ENCODE assay signal across 8 cellular contexts in the genomic region with DNA sequence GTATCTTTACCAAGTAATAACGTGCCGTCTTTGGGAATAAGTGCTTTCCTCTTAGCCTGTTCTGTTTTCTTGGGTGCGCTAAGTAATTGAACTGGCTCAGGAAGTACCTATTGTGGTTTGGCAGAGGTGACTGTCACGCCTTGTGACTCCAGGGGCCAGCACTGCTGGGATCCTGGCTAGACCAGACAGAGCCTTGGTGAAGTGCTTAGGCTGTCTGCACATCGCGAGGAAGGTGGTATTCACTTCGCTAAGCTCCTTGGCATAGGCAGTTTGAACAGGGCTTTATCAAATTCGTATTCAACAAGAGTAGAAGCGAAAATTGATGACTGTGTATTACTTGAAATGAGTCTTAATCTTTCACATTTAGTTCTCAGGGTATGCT. TPM values are rescaled to one million over a fixed set of nuclear protein-coding genes. Genes with fewer than 3 reads are reported as not detected.
DNase-seq lines count a peak whose midpoint lies in the region; ATAC-seq, FAIRE-seq and TF ChIP-seq lines count a peak whose summit lies in the region.

No MANE protein-coding gene starts in this region.

- no peak for FAIRE-seq in bronchial epithelial cell (lab: Jason Lieb, UNC)

- H3K27ac ChIP-seq in BLaER1 treated with 17β-estradiol and CSF1 and Interleukin-3, amounts not matched to agents 10 nM and 100 nM: no peak overlapping the region
- H3K27ac ChIP-seq in MM.1S (ENCODE audit: low read length): peak overlapping the region; percentile 98

- peak overlapping the region; percentile 17 to 72 (median 53); a peak in 20 of 22 replicates for H3K4me2 ChIP-seq in BLaER1 treated with 17β-estradiol and CSF1 and Interleukin-3, amounts not matched to agents 10 nM and 100 nM
- H3K4me2 ChIP-seq in MM.1S (ENCODE audit: low read depth, low read length): peak overlapping the region; percentile 95

- H3K4me3 ChIP-seq in BLaER1 treated with 17β-estradiol and CSF1 and Interleukin-3, amounts not matched to agents 10 nM and 100 nM: no peak overlapping the region
- peak overlapping the region; percentile 95 for H3K4me3 ChIP-seq in MM.1S (ENCODE audit: low read length)
- peak overlapping the region; percentile 13 for H3K4me3 ChIP-seq in bronchial epithelial cell (ENCODE audit: low read depth, low read length)

- no peak overlapping the region for H2AFZ ChIP-seq in MM.1S (ENCODE audit: low read length)

- H3K27me3 ChIP-seq in BLaER1 treated with 17β-estradiol and CSF1 and Interleukin-3, amounts not matched to agents 10 nM and 100 nM: no peaks in the 10 kb centered on the region
- H3K27me3 ChIP-seq in MM.1S (replicated peaks; ENCODE audit: insufficient read depth, low read length): no peaks in the 10 kb centered on the region
- H3K27me3 ChIP-seq in bronchial epithelial cell (ENCODE audit: control insufficient read depth, insufficient read depth, low read length): no peaks in the 10 kb centered on the region

- H3K9ac ChIP-seq in BLaER1 treated with 17β-estradiol and CSF1 and Interleukin-3, amounts not matched to agents 10 nM and 100 nM: peak overlapping the region in 1 of 11 experiments; percentile 23; a peak in 1 of 22 replicates
- peak overlapping the region; percentile 98 for H3K9ac ChIP-seq in MM.1S (ENCODE audit: low read length)

- DNase-seq in MM.1S: peak; percentile 69
- DNase-seq in bronchial epithelial cell (ENCODE audit: low read depth): peak; percentile 42
- DNase-seq in erythroblast (lab: John Stamatoyannopoulos, UW): no peak
- DNase-seq in RKO (ENCODE audit: low spot score): no peak
- DNase-seq in HuH-7 (ENCODE audit: low spot score): no peak

- TF ChIP-seq POLR2A in erythroblast (IDR thresholded peaks at IDR 0.05; ENCODE audit: low read length): no peak

- peaks cover 15 to 72% (median 21%) of the 10 kb centered on the region in 10 experiments for H3K4me1 ChIP-seq in BLaER1 treated with 17β-estradiol and CSF1 and Interleukin-3, amounts not matched to agents 10 nM and 100 nM
- peaks cover 76% of the 10 kb centered on the region for H3K4me1 ChIP-seq in MM.1S (ENCODE audit: low read length)

- H3K4me1 Mint-ChIP-seq in stimulated activated memory B cell treated with anti-CD40 and anti-IgM and Interleukin-4, amounts not matched to agents 10 μg/mL and 1 μg/mL and 100 μg/mL, for 72 hours: peaks cover 53% of the 10 kb centered on the region

- H3K27ac Mint-ChIP-seq in stimulated activated memory B cell treated with anti-CD40 and anti-IgM and Interleukin-4, amounts not matched to agents 10 μg/mL and 1 μg/mL and 100 μg/mL, for 72 hours: peak overlapping the region; percentile 22

- peaks cover 99% of the 10 kb centered on the region for H3F3A ChIP-seq in MM.1S (ENCODE audit: insufficient read depth, low read length)

- H3K79me2 ChIP-seq in MM.1S (ENCODE audit: low read length): peaks cover 99% of the 10 kb centered on the region

- peak overlapping the region; percentile 44 for H3K4me3 Mint-ChIP-seq in stimulated activated memory B cell treated with anti-CD40 and anti-IgM and Interleukin-4, amounts not matched to agents 10 μg/mL and 1 μg/mL and 100 μg/mL, for 72 hours

- peaks cover 16 to 100% (median 98%) of the 10 kb centered on the region in 11 experiments; a peak in 21 of 22 replicates for H3K36me3 ChIP-seq in BLaER1 treated with 17β-estradiol and CSF1 and Interleukin-3, amounts not matched to agents 10 nM and 100 nM
- H3K36me3 ChIP-seq in MM.1S (replicated peaks; ENCODE audit: insufficient read depth, low read length): peaks cover 66% of the 10 kb centered on the region
- peaks cover 17% of the 10 kb centered on the region for H3K36me3 ChIP-seq in bronchial epithelial cell (ENCODE audit: control insufficient read depth, insufficient read depth, low read length)

- TF ChIP-seq CTCF in MM.1S (IDR thresholded peaks at IDR 0.05; ENCODE audit: low read length): no peak
- no peak for TF ChIP-seq CTCF in bronchial epithelial cell (IDR thresholded peaks at IDR 0.05; ENCODE audit: insufficient read depth, low read length, severe bottlenecking)

- ATAC-seq in GM21381 (IDR thresholded peaks at IDR 0.05; ENCODE audit: unreplicated experiment): peak; percentile 42
- ATAC-seq in stimulated activated memory B cell treated with anti-CD40 and anti-IgM and Interleukin-4, amounts not matched to agents 10 μg/mL and 1 μg/mL and 100 μg/mL, for 72 hours: peak; percentile 68

- peaks cover 0 to 100% (median 55%) of the 10 kb centered on the region in 11 experiments; a peak in 17 of 22 replicates for H4K20me1 ChIP-seq in BLaER1 treated with 17β-estradiol and CSF1 and Interleukin-3, amounts not matched to agents 10 nM and 100 nM
- H4K20me1 ChIP-seq in MM.1S (ENCODE audit: insufficient read depth, low read length): no peaks in the 10 kb centered on the region

- H3K27me3 Mint-ChIP-seq in stimulated activated memory B cell treated with anti-CD40 and anti-IgM and Interleukin-4, amounts not matched to agents 10 μg/mL and 1 μg/mL and 100 μg/mL, for 72 hours: no peaks in the 10 kb centered on the region

- H3K9me2 ChIP-seq in MM.1S (replicated peaks; ENCODE audit: insufficient read depth, low read length): no peaks in the 10 kb centered on the region

- H3K9me3 Mint-ChIP-seq in stimulated activated memory B cell treated with anti-CD40 and anti-IgM and Interleukin-4, amounts not matched to agents 10 μg/mL and 1 μg/mL and 100 μg/mL, for 72 hours: no peaks in the 10 kb centered on the region

- H3K36me3 Mint-ChIP-seq in stimulated activated memory B cell treated with anti-CD40 and anti-IgM and Interleukin-4, amounts not matched to agents 10 μg/mL and 1 μg/mL and 100 μg/mL, for 72 hours: peaks cover 39% of the 10 kb centered on the region

- peaks cover 0 to 29% (median 18%) of the 10 kb centered on the region in 11 experiments; a peak in 17 of 22 replicates for H3K9me3 ChIP-seq in BLaER1 treated with 17β-estradiol and CSF1 and Interleukin-3, amounts not matched to agents 10 nM and 100 nM (replicated peaks in 1 of 11)
- H3K9me3 ChIP-seq in MM.1S (replicated peaks; ENCODE audit: insufficient read depth, low read length): no peaks in the 10 kb centered on the region

RNA-seq across cellular contexts. Expression of a gene that starts 17.6 kb away (rescaled TPM):
- 5.3 and 9.6 TPM in 2 replicates for total RNA-seq in bronchial epithelial cell

Comparison
In these comparisons a context has a peak if more than half of its experiments do, and no peak if none do; other contexts are left out.
1. H3K4me3 ChIP-seq: peak in MM.1S (single experiment) and bronchial epithelial cell (single experiment); none in BLaER1 treated with 17β-estradiol and CSF1 and Interleukin-3, amounts not matched to agents 10 nM and 100 nM (0 of 10).
2. DNase-seq: peak in MM.1S (single experiment) and bronchial epithelial cell (single experiment); none in erythroblast (0 of 2), RKO (single experiment) and HuH-7 (single experiment).